ENCODE assay signal across 1 cellular context in the genomic region with DNA sequence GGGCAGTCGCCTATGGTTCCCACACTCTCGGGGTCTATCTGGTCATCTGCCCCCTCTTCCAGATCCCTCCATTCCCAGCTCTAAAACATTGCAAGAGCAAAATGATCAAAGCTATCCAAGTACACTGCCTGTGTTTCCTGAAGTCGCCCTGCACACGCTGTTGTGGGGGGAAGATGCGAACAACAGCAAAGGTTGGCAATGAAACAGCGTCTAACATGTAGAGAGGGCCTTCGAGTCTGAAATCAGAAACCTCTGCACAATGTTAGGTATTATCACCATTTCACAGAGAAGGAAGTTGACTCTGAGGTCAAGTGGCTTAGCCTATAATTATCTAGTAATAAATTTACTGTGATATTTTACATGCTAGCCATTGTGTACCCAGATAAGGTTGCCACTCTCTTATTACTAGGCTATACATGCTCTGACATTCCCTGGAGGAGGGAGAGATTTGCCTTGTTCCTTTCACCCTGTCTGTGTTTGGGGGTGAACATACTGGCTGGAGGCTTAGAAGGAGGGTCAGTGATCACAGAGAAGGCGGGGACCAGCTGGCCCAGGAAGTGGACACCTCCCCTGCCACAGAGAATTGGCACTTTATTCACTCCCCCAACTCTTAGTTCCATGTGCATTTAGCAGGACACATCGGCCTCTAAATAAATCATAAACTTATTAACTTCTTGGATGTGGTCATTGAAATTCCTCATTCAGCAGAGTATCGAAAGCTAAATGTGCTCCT.
TF ChIP-seq lines count a peak whose summit lies in the region.

No MANE protein-coding gene starts in this region.

TF ChIP-seq in HEK293, 187 proteins besides CTCF, POLR2A, EP300 and RAD21 (continued from another document and continues in another):
- TF ChIP-seq, protein P1, sequence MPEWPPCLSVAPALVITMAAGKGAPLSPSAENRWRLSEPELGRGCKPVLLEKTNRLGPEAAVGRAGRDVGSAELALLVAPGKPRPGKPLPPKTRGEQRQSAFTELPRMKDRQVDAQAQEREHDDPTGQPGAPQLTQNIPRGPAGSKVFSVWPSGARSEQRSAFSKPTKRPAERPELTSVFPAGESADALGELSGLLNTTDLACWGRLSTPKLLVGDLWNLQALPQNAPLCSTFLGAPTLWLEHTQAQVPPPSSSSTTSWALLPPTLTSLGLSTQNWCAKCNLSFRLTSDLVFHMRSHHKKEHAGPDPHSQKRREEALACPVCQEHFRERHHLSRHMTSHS (tag by site-specific recombination; IDR thresholded peaks at IDR 0.05) = no peak
- TF ChIP-seq, protein P2, sequence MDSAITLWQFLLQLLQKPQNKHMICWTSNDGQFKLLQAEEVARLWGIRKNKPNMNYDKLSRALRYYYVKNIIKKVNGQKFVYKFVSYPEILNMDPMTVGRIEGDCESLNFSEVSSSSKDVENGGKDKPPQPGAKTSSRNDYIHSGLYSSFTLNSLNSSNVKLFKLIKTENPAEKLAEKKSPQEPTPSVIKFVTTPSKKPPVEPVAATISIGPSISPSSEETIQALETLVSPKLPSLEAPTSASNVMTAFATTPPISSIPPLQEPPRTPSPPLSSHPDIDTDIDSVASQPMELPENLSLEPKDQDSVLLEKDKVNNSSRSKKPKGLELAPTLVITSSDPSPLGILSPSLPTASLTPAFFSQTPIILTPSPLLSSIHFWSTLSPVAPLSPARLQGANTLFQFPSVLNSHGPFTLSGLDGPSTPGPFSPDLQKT (IDR thresholded peaks at IDR 0.05; ENCODE audit: borderline replicate concordance, low read depth, low read length) = no peak
- peak; percentile 50; the same call in 1 of the 2 replicates for TF ChIP-seq ZNF501 (tag by site-specific recombination; IDR thresholded peaks at IDR 0.05)
- TF ChIP-seq, protein P3, sequence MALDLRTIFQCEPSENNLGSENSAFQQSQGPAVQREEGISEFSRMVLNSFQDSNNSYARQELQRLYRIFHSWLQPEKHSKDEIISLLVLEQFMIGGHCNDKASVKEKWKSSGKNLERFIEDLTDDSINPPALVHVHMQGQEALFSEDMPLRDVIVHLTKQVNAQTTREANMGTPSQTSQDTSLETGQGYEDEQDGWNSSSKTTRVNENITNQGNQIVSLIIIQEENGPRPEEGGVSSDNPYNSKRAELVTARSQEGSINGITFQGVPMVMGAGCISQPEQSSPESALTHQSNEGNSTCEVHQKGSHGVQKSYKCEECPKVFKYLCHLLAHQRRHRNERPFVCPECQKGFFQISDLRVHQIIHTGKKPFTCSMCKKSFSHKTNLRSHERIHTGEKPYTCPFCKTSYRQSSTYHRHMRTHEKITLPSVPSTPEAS (tag by site-specific recombination; IDR thresholded peaks at IDR 0.05) = peak; percentile 10; the same call in 1 of the 2 replicates
- TF ChIP-seq ZNF660 (tag by site-specific recombination; IDR thresholded peaks at IDR 0.05) = no peak
- TF ChIP-seq, protein P4, sequence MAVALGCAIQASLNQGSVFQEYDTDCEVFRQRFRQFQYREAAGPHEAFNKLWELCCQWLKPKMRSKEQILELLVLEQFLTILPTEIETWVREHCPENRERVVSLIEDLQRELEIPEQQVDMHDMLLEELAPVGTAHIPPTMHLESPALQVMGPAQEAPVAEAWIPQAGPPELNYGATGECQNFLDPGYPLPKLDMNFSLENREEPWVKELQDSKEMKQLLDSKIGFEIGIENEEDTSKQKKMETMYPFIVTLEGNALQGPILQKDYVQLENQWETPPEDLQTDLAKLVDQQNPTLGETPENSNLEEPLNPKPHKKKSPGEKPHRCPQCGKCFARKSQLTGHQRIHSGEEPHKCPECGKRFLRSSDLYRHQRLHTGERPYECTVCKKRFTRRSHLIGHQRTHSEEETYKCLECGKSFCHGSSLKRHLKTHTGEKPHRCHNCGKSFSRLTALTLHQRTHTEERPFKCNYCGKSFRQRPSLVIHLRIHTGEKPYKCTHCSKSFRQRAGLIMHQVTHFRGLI (tag by site-specific recombination; IDR thresholded peaks at IDR 0.05) = no peak
- TF ChIP-seq ZNF843 (tag by site-specific recombination; IDR thresholded peaks at IDR 0.05) = peak; percentile 89
- no peak for TF ChIP-seq ZFP69B (tag by site-specific recombination; IDR thresholded peaks at IDR 0.05)
- peak; percentile 91 for TF ChIP-seq TRIM28 (IDR thresholded peaks at IDR 0.05; ENCODE audit: borderline replicate concordance, low read length)
- TF ChIP-seq, protein P5, sequence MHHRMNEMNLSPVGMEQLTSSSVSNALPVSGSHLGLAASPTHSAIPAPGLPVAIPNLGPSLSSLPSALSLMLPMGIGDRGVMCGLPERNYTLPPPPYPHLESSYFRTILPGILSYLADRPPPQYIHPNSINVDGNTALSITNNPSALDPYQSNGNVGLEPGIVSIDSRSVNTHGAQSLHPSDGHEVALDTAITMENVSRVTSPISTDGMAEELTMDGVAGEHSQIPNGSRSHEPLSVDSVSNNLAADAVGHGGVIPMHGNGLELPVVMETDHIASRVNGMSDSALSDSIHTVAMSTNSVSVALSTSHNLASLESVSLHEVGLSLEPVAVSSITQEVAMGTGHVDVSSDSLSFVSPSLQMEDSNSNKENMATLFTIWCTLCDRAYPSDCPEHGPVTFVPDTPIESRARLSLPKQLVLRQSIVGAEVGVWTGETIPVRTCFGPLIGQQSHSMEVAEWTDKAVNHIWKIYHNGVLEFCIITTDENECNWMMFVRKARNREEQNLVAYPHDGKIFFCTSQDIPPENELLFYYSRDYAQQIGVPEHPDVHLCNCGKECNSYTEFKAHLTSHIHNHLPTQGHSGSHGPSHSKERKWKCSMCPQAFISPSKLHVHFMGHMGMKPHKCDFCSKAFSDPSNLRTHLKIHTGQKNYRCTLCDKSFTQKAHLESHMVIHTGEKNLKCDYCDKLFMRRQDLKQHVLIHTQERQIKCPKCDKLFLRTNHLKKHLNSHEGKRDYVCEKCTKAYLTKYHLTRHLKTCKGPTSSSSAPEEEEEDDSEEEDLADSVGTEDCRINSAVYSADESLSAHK (tag by site-specific recombination; IDR thresholded peaks at IDR 0.05) = peak; percentile 81
- TF ChIP-seq ZXDB (tag by site-specific recombination; IDR thresholded peaks at IDR 0.05) = peak; percentile 86
- TF ChIP-seq, protein P6, sequence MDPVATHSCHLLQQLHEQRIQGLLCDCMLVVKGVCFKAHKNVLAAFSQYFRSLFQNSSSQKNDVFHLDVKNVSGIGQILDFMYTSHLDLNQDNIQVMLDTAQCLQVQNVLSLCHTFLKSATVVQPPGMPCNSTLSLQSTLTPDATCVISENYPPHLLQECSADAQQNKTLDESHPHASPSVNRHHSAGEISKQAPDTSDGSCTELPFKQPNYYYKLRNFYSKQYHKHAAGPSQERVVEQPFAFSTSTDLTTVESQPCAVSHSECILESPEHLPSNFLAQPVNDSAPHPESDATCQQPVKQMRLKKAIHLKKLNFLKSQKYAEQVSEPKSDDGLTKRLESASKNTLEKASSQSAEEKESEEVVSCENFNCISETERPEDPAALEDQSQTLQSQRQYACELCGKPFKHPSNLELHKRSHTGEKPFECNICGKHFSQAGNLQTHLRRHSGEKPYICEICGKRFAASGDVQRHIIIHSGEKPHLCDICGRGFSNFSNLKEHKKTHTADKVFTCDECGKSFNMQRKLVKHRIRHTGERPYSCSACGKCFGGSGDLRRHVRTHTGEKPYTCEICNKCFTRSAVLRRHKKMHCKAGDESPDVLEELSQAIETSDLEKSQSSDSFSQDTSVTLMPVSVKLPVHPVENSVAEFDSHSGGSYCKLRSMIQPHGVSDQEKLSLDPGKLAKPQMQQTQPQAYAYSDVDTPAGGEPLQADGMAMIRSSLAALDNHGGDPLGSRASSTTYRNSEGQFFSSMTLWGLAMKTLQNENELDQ (tag by site-specific recombination; IDR thresholded peaks at IDR 0.05; ENCODE audit: low read depth) = no peak
- TF ChIP-seq ZEB2 (tag by site-specific recombination; IDR thresholded peaks at IDR 0.05) = 0 out of 2 replicates have a peak, but pooled peaks have one; percentile 18
- TF ChIP-seq, protein P7, sequence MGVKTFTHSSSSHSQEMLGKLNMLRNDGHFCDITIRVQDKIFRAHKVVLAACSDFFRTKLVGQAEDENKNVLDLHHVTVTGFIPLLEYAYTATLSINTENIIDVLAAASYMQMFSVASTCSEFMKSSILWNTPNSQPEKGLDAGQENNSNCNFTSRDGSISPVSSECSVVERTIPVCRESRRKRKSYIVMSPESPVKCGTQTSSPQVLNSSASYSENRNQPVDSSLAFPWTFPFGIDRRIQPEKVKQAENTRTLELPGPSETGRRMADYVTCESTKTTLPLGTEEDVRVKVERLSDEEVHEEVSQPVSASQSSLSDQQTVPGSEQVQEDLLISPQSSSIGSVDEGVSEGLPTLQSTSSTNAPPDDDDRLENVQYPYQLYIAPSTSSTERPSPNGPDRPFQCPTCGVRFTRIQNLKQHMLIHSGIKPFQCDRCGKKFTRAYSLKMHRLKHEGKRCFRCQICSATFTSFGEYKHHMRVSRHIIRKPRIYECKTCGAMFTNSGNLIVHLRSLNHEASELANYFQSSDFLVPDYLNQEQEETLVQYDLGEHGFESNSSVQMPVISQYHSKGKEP (tag by site-specific recombination; IDR thresholded peaks at IDR 0.05) = peak; percentile 43; the same call in 1 of the 2 replicates
- TF ChIP-seq, protein P8, sequence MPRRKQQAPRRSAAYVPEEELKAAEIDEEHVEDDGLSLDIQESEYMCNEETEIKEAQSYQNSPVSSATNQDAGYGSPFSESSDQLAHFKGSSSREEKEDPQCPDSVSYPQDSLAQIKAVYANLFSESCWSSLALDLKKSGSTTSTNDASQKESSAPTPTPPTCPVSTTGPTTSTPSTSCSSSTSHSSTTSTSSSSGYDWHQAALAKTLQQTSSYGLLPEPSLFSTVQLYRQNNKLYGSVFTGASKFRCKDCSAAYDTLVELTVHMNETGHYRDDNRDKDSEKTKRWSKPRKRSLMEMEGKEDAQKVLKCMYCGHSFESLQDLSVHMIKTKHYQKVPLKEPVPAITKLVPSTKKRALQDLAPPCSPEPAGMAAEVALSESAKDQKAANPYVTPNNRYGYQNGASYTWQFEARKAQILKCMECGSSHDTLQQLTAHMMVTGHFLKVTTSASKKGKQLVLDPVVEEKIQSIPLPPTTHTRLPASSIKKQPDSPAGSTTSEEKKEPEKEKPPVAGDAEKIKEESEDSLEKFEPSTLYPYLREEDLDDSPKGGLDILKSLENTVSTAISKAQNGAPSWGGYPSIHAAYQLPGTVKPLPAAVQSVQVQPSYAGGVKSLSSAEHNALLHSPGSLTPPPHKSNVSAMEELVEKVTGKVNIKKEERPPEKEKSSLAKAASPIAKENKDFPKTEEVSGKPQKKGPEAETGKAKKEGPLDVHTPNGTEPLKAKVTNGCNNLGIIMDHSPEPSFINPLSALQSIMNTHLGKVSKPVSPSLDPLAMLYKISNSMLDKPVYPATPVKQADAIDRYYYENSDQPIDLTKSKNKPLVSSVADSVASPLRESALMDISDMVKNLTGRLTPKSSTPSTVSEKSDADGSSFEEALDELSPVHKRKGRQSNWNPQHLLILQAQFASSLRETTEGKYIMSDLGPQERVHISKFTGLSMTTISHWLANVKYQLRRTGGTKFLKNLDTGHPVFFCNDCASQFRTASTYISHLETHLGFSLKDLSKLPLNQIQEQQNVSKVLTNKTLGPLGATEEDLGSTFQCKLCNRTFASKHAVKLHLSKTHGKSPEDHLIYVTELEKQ (tag by site-specific recombination; IDR thresholded peaks at IDR 0.05; ENCODE audit: borderline replicate concordance) = no peak
- no peak for TF ChIP-seq ZBTB1 (tag by site-specific recombination; IDR thresholded peaks at IDR 0.05)
- TF ChIP-seq MYNN (tag by site-specific recombination; IDR thresholded peaks at IDR 0.05; ENCODE audit: borderline replicate concordance) = no peak
- TF ChIP-seq ZNF341 (tag by site-specific recombination; IDR thresholded peaks at IDR 0.05; ENCODE audit: low read depth) = peak; percentile 79
- TF ChIP-seq FEZF1 (tag by site-specific recombination; IDR thresholded peaks at IDR 0.05) = peak; percentile 86
- no peak for TF ChIP-seq ZNF529 (tag by site-specific recombination; IDR thresholded peaks at IDR 0.05; ENCODE audit: insufficient replicate concordance)
- TF ChIP-seq, protein P9, sequence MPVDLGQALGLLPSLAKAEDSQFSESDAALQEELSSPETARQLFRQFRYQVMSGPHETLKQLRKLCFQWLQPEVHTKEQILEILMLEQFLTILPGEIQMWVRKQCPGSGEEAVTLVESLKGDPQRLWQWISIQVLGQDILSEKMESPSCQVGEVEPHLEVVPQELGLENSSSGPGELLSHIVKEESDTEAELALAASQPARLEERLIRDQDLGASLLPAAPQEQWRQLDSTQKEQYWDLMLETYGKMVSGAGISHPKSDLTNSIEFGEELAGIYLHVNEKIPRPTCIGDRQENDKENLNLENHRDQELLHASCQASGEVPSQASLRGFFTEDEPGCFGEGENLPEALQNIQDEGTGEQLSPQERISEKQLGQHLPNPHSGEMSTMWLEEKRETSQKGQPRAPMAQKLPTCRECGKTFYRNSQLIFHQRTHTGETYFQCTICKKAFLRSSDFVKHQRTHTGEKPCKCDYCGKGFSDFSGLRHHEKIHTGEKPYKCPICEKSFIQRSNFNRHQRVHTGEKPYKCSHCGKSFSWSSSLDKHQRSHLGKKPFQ (tag by site-specific recombination; IDR thresholded peaks at IDR 0.05) = 0 out of 2 replicates have a peak, but pooled peaks have one; percentile 11
- TF ChIP-seq, protein P10, sequence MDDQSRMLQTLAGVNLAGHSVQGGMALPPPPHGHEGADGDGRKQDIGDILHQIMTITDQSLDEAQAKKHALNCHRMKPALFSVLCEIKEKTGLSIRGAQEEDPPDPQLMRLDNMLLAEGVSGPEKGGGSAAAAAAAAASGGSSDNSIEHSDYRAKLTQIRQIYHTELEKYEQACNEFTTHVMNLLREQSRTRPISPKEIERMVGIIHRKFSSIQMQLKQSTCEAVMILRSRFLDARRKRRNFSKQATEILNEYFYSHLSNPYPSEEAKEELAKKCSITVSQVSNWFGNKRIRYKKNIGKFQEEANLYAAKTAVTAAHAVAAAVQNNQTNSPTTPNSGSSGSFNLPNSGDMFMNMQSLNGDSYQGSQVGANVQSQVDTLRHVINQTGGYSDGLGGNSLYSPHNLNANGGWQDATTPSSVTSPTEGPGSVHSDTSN (CRISPR knock-in tag; IDR thresholded peaks at IDR 0.05) = no peak
- TF ChIP-seq ZNF311 (tag by site-specific recombination; IDR thresholded peaks at IDR 0.05; ENCODE audit: borderline replicate concordance) = no peak
- peak; percentile 28; the same call in 1 of the 2 replicates for TF ChIP-seq KLF7 (tag by site-specific recombination; IDR thresholded peaks at IDR 0.05; ENCODE audit: borderline replicate concordance)
- TF ChIP-seq, protein P11, sequence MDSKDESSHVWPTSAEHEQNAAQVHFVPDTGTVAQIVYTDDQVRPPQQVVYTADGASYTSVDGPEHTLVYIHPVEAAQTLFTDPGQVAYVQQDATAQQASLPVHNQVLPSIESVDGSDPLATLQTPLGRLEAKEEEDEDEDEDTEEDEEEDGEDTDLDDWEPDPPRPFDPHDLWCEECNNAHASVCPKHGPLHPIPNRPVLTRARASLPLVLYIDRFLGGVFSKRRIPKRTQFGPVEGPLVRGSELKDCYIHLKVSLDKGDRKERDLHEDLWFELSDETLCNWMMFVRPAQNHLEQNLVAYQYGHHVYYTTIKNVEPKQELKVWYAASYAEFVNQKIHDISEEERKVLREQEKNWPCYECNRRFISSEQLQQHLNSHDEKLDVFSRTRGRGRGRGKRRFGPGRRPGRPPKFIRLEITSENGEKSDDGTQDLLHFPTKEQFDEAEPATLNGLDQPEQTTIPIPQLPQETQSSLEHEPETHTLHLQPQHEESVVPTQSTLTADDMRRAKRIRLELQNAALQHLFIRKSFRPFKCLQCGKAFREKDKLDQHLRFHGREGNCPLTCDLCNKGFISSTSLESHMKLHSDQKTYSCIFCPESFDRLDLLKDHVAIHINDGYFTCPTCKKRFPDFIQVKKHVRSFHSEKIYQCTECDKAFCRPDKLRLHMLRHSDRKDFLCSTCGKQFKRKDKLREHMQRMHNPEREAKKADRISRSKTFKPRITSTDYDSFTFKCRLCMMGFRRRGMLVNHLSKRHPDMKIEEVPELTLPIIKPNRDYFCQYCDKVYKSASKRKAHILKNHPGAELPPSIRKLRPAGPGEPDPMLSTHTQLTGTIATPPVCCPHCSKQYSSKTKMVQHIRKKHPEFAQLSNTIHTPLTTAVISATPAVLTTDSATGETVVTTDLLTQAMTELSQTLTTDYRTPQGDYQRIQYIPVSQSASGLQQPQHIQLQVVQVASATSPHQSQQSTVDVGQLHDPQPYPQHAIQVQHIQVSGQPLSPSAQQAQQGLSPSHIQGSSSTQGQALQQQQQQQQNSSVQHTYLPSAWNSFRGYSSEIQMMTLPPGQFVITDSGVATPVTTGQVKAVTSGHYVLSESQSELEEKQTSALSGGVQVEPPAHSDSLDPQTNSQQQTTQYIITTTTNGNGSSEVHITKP (tag by site-specific recombination; IDR thresholded peaks at IDR 0.05) = peak; percentile 83
